9 cellular contexts compared by ENCODE assay signal in the genomic region with DNA sequence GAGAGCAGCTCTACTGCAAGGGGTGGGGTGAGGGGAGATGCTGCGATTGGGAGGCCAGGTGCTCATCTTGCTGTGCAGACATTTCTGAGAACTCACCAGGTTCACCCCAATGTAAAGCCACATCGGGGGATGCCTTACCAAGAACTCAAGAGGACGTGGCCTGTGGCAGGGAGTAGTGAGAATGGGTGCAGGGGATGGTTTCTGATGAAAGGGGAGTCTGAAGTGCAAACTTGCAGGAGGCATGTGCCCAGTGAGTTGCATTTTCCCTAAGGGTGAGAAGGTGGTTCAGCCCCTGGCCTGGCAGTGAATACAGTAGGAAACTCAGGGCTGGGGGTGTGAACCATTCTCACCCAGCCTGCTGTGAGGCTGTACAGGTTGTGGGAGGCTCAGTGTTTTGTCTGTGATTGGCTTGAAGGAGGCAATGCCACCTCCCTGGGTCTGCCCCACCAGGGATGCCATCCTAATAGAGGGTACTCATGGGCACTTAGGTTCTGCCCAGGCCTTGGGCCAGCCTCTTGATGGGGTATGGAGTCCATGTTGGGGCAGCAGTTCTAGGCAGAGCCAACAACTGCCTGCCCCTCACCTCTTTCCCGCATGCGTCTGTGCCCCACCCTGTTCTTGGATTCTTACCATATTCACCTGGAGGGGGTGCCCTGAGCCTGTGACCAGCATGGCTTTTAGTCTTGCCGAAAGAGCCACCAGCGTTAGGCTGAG. TPM values are rescaled to one million over a fixed set of nuclear protein-coding genes. Genes with fewer than 3 reads are reported as not detected.
DNase-seq lines count a peak whose midpoint lies in the region; ATAC-seq and TF ChIP-seq lines count a peak whose summit lies in the region.
"Had no signal": no experiment of that assay in that cellular context is flagged by ENCODE, and none has a peak within 500 bp of the region (broad histone marks: within the 10 kb centered on the region; RNA-seq: fewer than 3 reads in every experiment).

No MANE protein-coding gene starts in this region.

- no peaks in the 10 kb centered on the region for H3K9me3 ChIP-seq in smooth muscle cell (replicated peaks; ENCODE audit: low read depth)

- H2AFZ ChIP-seq in smooth muscle cell (ENCODE audit: low read depth): no peak overlapping the region

- H3K9me3 Mint-ChIP-seq in activated T-helper 17 cell treated with anti-CD3 and anti-CD28 coated beads, Interleukin-2, amount 50 U/mL, for 72 hours: no peaks in the 10 kb centered on the region
- H3K9me3 Mint-ChIP-seq in natural killer cell treated with Interleukin-12 subunit alpha and Interleukin-12 subunit beta and Interleukin-15 and Interleukin-18, amount 100 ng/mL, for 72 hours: no peaks in the 10 kb centered on the region
- H3K9me3 Mint-ChIP-seq in stimulated activated effector memory CD8-positive, alpha-beta T cell treated with anti-CD3 and anti-CD28 coated beads, Interleukin-12 subunit alpha, Interleukin-12 subunit beta, amount 100 ng/mL, for 72 hours: no peaks in the 10 kb centered on the region
- H3K9me3 Mint-ChIP-seq in progenitor cell of endocrine pancreas (ENCODE audit: low read depth): no peaks in the 10 kb centered on the region

- H3K4me2 ChIP-seq in smooth muscle cell: no peak overlapping the region

- H3K36me3 Mint-ChIP-seq in activated T-helper 17 cell treated with anti-CD3 and anti-CD28 coated beads, Interleukin-2, amount 50 U/mL, for 72 hours (ENCODE audit: low read depth): peaks cover 96% of the 10 kb centered on the region
- no peaks in the 10 kb centered on the region for H3K36me3 Mint-ChIP-seq in natural killer cell treated with Interleukin-12 subunit alpha and Interleukin-12 subunit beta and Interleukin-15 and Interleukin-18, amount 100 ng/mL, for 72 hours
- peaks cover 83% of the 10 kb centered on the region for H3K36me3 Mint-ChIP-seq in stimulated activated effector memory CD8-positive, alpha-beta T cell treated with anti-CD3 and anti-CD28 coated beads, Interleukin-12 subunit alpha, Interleukin-12 subunit beta, amount 100 ng/mL, for 72 hours
- no peaks in the 10 kb centered on the region for H3K36me3 Mint-ChIP-seq in progenitor cell of endocrine pancreas (ENCODE audit: insufficient read depth)

- H3K4me1 Mint-ChIP-seq in activated T-helper 17 cell treated with anti-CD3 and anti-CD28 coated beads, Interleukin-2, amount 50 U/mL, for 72 hours: peaks cover 33% of the 10 kb centered on the region
- peaks cover 53 to 57% of the 10 kb centered on the region in 2 donors for H3K4me1 Mint-ChIP-seq in natural killer cell treated with Interleukin-12 subunit alpha and Interleukin-12 subunit beta and Interleukin-15 and Interleukin-18, amount 100 ng/mL, for 72 hours (ENCODE audit: low read depth in 2 of 2)
- H3K4me1 Mint-ChIP-seq in stimulated activated effector memory CD8-positive, alpha-beta T cell treated with anti-CD3 and anti-CD28 coated beads, Interleukin-12 subunit alpha, Interleukin-12 subunit beta, amount 100 ng/mL, for 72 hours: peaks cover 76% of the 10 kb centered on the region
- H3K4me1 Mint-ChIP-seq in progenitor cell of endocrine pancreas (ENCODE audit: low read depth): peaks cover 2% of the 10 kb centered on the region

- peak overlapping the region; percentile 93 for H3K4me3 Mint-ChIP-seq in activated T-helper 17 cell treated with anti-CD3 and anti-CD28 coated beads, Interleukin-2, amount 50 U/mL, for 72 hours
- H3K4me3 Mint-ChIP-seq in natural killer cell treated with Interleukin-12 subunit alpha and Interleukin-12 subunit beta and Interleukin-15 and Interleukin-18, amount 100 ng/mL, for 72 hours: peak overlapping the region; percentile 77
- H3K4me3 Mint-ChIP-seq in stimulated activated effector memory CD8-positive, alpha-beta T cell treated with anti-CD3 and anti-CD28 coated beads, Interleukin-12 subunit alpha, Interleukin-12 subunit beta, amount 100 ng/mL, for 72 hours: peak overlapping the region; percentile 92
- H3K4me3 Mint-ChIP-seq in progenitor cell of endocrine pancreas (ENCODE audit: low read depth): no peak overlapping the region

- H3K27me3 ChIP-seq in smooth muscle cell (ENCODE audit: low read depth): no peaks in the 10 kb centered on the region

- H3K79me2 ChIP-seq in smooth muscle cell (ENCODE audit: low read depth): peaks cover 6% of the 10 kb centered on the region

- DNase-seq in UCSD-AML1 (lab: John Stamatoyannopoulos, UW; ENCODE audit: unreplicated experiment) (peak; percentile 22), smooth muscle cell (lab: John Stamatoyannopoulos, UW; ENCODE audit: unreplicated experiment) (no peak), hepatic stellate cell (ENCODE audit: low spot score) (no peak), progenitor cell of endocrine pancreas (ENCODE audit: low spot score, unreplicated experiment) (no peak), NCI-H69 (lab: John Stamatoyannopoulos, UW) (no peak)
- peak; percentile 80 for DNase-seq in natural killer cell treated with Interleukin-12 subunit alpha and Interleukin-12 subunit beta and Interleukin-15 and Interleukin-18, amount 100 ng/mL, for 72 hours (ENCODE audit: low spot score)
- DNase-seq in stimulated activated effector memory CD8-positive, alpha-beta T cell treated with anti-CD3 and anti-CD28 coated beads, Interleukin-12 subunit alpha, Interleukin-12 subunit beta, amount 100 ng/mL, for 72 hours (ENCODE audit: low spot score in 2 of 2): peak; percentile 67 to 94
- DNase-seq: MV-4-11 had no signal

- H3K4me1 ChIP-seq in smooth muscle cell (ENCODE audit: low read depth): no peaks in the 10 kb centered on the region

- H3K27me3 Mint-ChIP-seq in activated T-helper 17 cell treated with anti-CD3 and anti-CD28 coated beads, Interleukin-2, amount 50 U/mL, for 72 hours: no peaks in the 10 kb centered on the region
- no peaks in the 10 kb centered on the region for H3K27me3 Mint-ChIP-seq in natural killer cell treated with Interleukin-12 subunit alpha and Interleukin-12 subunit beta and Interleukin-15 and Interleukin-18, amount 100 ng/mL, for 72 hours
- H3K27me3 Mint-ChIP-seq in progenitor cell of endocrine pancreas: no peaks in the 10 kb centered on the region

- H3F3A ChIP-seq in smooth muscle cell (ENCODE audit: low read depth): no peaks in the 10 kb centered on the region

- no peak overlapping the region for H3K9ac ChIP-seq in smooth muscle cell (ENCODE audit: low read depth)

- H3K27ac ChIP-seq in smooth muscle cell (ENCODE audit: low read depth): no peak overlapping the region

- 93% methylated on average over 7 of the region's 7 CpGs for WGBS in smooth muscle cell (ENCODE audit: low lambda C conversion rate)

- ATAC-seq in activated T-helper 17 cell treated with anti-CD3 and anti-CD28 coated beads, Interleukin-2, amount 50 U/mL, for 72 hours (replicated peaks): peak; percentile 51
- peak; percentile 65 to 68 for ATAC-seq in natural killer cell treated with Interleukin-12 subunit alpha and Interleukin-12 subunit beta and Interleukin-15 and Interleukin-18, amount 100 ng/mL, for 72 hours
- peak; percentile 72 for ATAC-seq in stimulated activated effector memory CD8-positive, alpha-beta T cell treated with anti-CD3 and anti-CD28 coated beads, Interleukin-12 subunit alpha, Interleukin-12 subunit beta, amount 100 ng/mL, for 72 hours

- peak overlapping the region; percentile 94 for H3K27ac Mint-ChIP-seq in activated T-helper 17 cell treated with anti-CD3 and anti-CD28 coated beads, Interleukin-2, amount 50 U/mL, for 72 hours
- H3K27ac Mint-ChIP-seq in natural killer cell treated with Interleukin-12 subunit alpha and Interleukin-12 subunit beta and Interleukin-15 and Interleukin-18, amount 100 ng/mL, for 72 hours: peak overlapping the region; percentile 86 to 91
- peak overlapping the region; percentile 91 for H3K27ac Mint-ChIP-seq in stimulated activated effector memory CD8-positive, alpha-beta T cell treated with anti-CD3 and anti-CD28 coated beads, Interleukin-12 subunit alpha, Interleukin-12 subunit beta, amount 100 ng/mL, for 72 hours
- no peak overlapping the region for H3K27ac Mint-ChIP-seq in progenitor cell of endocrine pancreas

- no peak for TF ChIP-seq CTCF in smooth muscle cell (IDR thresholded peaks at IDR 0.05; ENCODE audit: borderline replicate concordance, insufficient read depth, poor library complexity, severe bottlenecking)
- TF ChIP-seq CTCF in progenitor cell of endocrine pancreas (IDR thresholded peaks at IDR 0.05; ENCODE audit: unreplicated experiment): no peak

- no peaks in the 10 kb centered on the region for H4K20me1 ChIP-seq in smooth muscle cell (ENCODE audit: low read depth)

- H3K36me3 ChIP-seq in smooth muscle cell (ENCODE audit: low read depth): no peaks in the 10 kb centered on the region

- no peak overlapping the region for H3K4me3 ChIP-seq in smooth muscle cell

RNA-seq across cellular contexts. Expression of gene HEMK1, which starts 4.4 kb away (rescaled TPM):
- 10 to 100 TPM; 47.5 to 99.2 TPM for total RNA-seq in activated T-helper 17 cell treated with anti-CD3 and anti-CD28 coated beads, Interleukin-2, amount 50 U/mL, for 72 hours
- 10 to 100 TPM; 31.5 to 48.4 TPM for total RNA-seq in natural killer cell treated with Interleukin-12 subunit alpha and Interleukin-12 subunit beta and Interleukin-15 and Interleukin-18, amount 100 ng/mL, for 72 hours
- total RNA-seq in smooth muscle cell: 6.5 and 15.3 TPM in 2 replicates
- 26.4 and 28.3 TPM in 2 replicates for polyA plus RNA-seq in smooth muscle cell
- 23.0 and 23.7 TPM in 2 replicates for total RNA-seq in progenitor cell of endocrine pancreas

RNA-seq across cellular contexts. Expression of gene C3orf18, which starts 6.2 kb away (rescaled TPM):
- 10 to 100 TPM; 17.3 to 50.8 TPM for total RNA-seq in activated T-helper 17 cell treated with anti-CD3 and anti-CD28 coated beads, Interleukin-2, amount 50 U/mL, for 72 hours
- total RNA-seq in natural killer cell treated with Interleukin-12 subunit alpha and Interleukin-12 subunit beta and Interleukin-15 and Interleukin-18, amount 100 ng/mL, for 72 hours: 1 to 10 TPM; 5.1 to 6.2 TPM
- total RNA-seq in smooth muscle cell: 6.6 and 8.7 TPM in 2 replicates
- polyA plus RNA-seq in smooth muscle cell: 18.9 and 20.0 TPM in 2 replicates
- total RNA-seq in progenitor cell of endocrine pancreas: 12.0 and 12.5 TPM in 2 replicates

RNA-seq across cellular contexts. Expression of gene CISH, which starts 37.9 kb away (rescaled TPM):
- total RNA-seq in activated T-helper 17 cell treated with anti-CD3 and anti-CD28 coated beads, Interleukin-2, amount 50 U/mL, for 72 hours: 100 to 1,000 TPM; 204 to 327 TPM
- 100 to 1,000 TPM; 146 to 151 TPM for total RNA-seq in natural killer cell treated with Interleukin-12 subunit alpha and Interleukin-12 subunit beta and Interleukin-15 and Interleukin-18, amount 100 ng/mL, for 72 hours
- total RNA-seq in smooth muscle cell: 1.8 and 3.0 TPM in 2 replicates
- polyA plus RNA-seq in smooth muscle cell: 12.4 and 15.9 TPM in 2 replicates
- 4.9 and 5.2 TPM in 2 replicates for total RNA-seq in progenitor cell of endocrine pancreas

RNA-seq across cellular contexts. Expression of gene MAPKAPK3, which starts 43.2 kb away (rescaled TPM):
- 100 to 1,000 TPM in 1 of 2 donors, 10 to 100 TPM in 1; 99.8 to 131 TPM for total RNA-seq in activated T-helper 17 cell treated with anti-CD3 and anti-CD28 coated beads, Interleukin-2, amount 50 U/mL, for 72 hours
- total RNA-seq in natural killer cell treated with Interleukin-12 subunit alpha and Interleukin-12 subunit beta and Interleukin-15 and Interleukin-18, amount 100 ng/mL, for 72 hours: 100 to 1,000 TPM in 1 of 2 donors, 10 to 100 TPM in 1; 84.8 to 106 TPM
- total RNA-seq in smooth muscle cell (17.1 and 20.2 TPM in 2 replicates), progenitor cell of endocrine pancreas (40.8 and 42.6 TPM in 2 replicates)
- polyA plus RNA-seq in smooth muscle cell: 18.7 and 23.7 TPM in 2 replicates

Comparison
In these comparisons a context has a peak if more than half of its experiments do, and no peak if none do; other contexts are left out.
1. DNase-seq: peak in UCSD-AML1 (single experiment), natural killer cell treated with Interleukin-12 subunit alpha and Interleukin-12 subunit beta and Interleukin-15 and Interleukin-18, amount 100 ng/mL, for 72 hours (single experiment) and stimulated activated effector memory CD8-positive, alpha-beta T cell treated with anti-CD3 and anti-CD28 coated beads, Interleukin-12 subunit alpha, Interleukin-12 subunit beta, amount 100 ng/mL, for 72 hours (2 of 2); none in smooth muscle cell (single experiment), hepatic stellate cell (single experiment), progenitor cell of endocrine pancreas (single experiment) and NCI-H69 (single experiment).
2. RNA of gene CISH, which starts 37.9 kb away (total RNA-seq): 204 to 327 TPM in activated T-helper 17 cell treated with anti-CD3 and anti-CD28 coated beads, Interleukin-2, amount 50 U/mL, for 72 hours and 146 to 151 TPM in natural killer cell treated with Interleukin-12 subunit alpha and Interleukin-12 subunit beta and Interleukin-15 and Interleukin-18, amount 100 ng/mL, for 72 hours; 4.9 to 5.2 TPM in progenitor cell of endocrine pancreas and 1.8 to 3.0 TPM in smooth muscle cell; every median in the first group is over 10 times any median in the second.
3. Peak in every context shown above with its lines, with median percentiles within 50 percentile points of each other: ATAC-seq.